Comparison of ENCODE assay signal across 9 cellular contexts in the genomic region with DNA sequence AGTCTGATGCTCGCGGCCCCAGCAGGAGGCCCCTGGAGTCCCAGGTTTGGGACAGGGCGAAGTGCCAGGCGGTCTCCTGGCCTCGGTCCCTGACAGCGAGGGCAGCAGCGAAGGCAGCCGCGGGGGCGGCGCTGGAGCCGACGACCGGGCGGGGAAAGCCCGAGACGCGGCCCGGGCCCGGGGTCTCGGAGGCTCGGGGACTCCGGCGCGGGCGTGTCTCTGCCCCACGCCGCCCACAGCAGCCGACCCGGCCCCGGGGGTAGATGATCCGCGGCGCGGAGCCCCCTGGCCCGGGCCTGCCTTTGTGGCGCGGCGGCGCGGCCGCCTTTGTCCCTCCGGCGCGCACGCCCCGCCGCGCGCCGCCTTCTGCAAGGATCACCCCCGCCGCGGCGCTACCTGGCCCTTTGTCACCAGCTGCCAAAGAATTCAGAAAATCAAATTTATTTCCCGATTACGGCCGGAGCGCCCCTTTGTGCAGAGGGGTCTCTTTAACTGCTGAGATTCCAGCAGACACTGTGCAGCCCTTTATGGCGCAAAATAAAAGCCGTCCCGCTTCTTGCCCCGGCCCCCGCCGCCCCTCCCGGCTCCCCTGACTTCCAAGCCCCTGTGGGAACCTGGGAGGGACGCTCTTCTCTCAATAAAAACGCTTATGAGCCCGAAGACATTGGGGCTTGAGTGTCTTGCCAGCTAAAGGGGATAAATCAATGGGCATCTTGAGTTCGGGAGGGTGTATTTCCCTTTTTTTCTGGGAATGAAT.
DNase-seq lines count a peak whose midpoint lies in the region; ATAC-seq and TF ChIP-seq lines count a peak whose summit lies in the region.
"Had no signal": no experiment of that assay in that cellular context is flagged by ENCODE, and none has a peak within 500 bp of the region (broad histone marks: within the 10 kb centered on the region; RNA-seq: fewer than 3 reads in every experiment).

No MANE protein-coding gene starts in this region.

- in situ Hi-C loops in T47D (cut with HindIII; ENCODE audit: low pct_unique_long_range_greater_than_20kb, low sequenced_read_pairs) = no loop called here

- peaks cover 11% of the 10 kb centered on the region for H3K27me3 ChIP-seq in muscle layer of duodenum (ENCODE audit: low read depth, low read length)
- H3K27me3 ChIP-seq: SJSA1 had no signal

- no peaks in the 10 kb centered on the region for H3K9me3 ChIP-seq in muscle layer of duodenum (ENCODE audit: control insufficient read depth in 1 of 2, low read length in 2 of 2)
- H3K9me3 ChIP-seq: SJSA1 had no signal

- peaks cover 0 to 27% of the 10 kb centered on the region in 2 donors for H3K4me1 ChIP-seq in muscle layer of duodenum (ENCODE audit: control insufficient read depth in 1 of 2, insufficient read depth in 2 of 2, low read length in 2 of 2)
- H3K4me1 ChIP-seq: SJSA1 had no signal

- peak; percentile 10 for DNase-seq in NCI-H1092 treated with DMSO at 0.1 percent for 48 hours (lab: John Stamatoyannopoulos, UW)
- DNase-seq in NCI-H1092 (lab: John Stamatoyannopoulos, UW) = no peak
- DNase-seq in NB4 (ENCODE audit: low read depth) = peak; percentile 26
- DNase-seq in T47D (ENCODE audit: low read depth in 1 of 2, low spot score in 1 of 2) = peak; percentile 75 to 79

- no peak for ATAC-seq in GM21515 (IDR thresholded peaks at IDR 0.05; ENCODE audit: unreplicated experiment)
- ATAC-seq in HG02981 (IDR thresholded peaks at IDR 0.05; ENCODE audit: unreplicated experiment) = no peak
- no peak for ATAC-seq in GM21786 (IDR thresholded peaks at IDR 0.05; ENCODE audit: unreplicated experiment)

- no peak for TF ChIP-seq POLR2A in NB4 (IDR thresholded peaks at IDR 0.05; ENCODE audit: extremely low read depth, insufficient read length)

- no peak overlapping the region for H3K4me3 ChIP-seq in NB4 (ENCODE audit: low read depth, low read length)
- H3K4me3 ChIP-seq in muscle layer of duodenum (ENCODE audit: low read depth in 1 of 2, low read length in 2 of 2) = peak overlapping the region; percentile 19 to 50
- H3K4me3 ChIP-seq: SJSA1 had no signal

- H3K27ac ChIP-seq in muscle layer of duodenum (ENCODE audit: low read length) = no peak overlapping the region
- H3K27ac ChIP-seq: SJSA1 had no signal

- no peaks in the 10 kb centered on the region for H3K36me3 ChIP-seq in muscle layer of duodenum (ENCODE audit: control insufficient read depth in 1 of 2, insufficient read depth in 2 of 2, low read length in 2 of 2)
- H3K36me3 ChIP-seq: SJSA1 had no signal

- no peak for TF ChIP-seq CTCF in NB4 (IDR thresholded peaks at IDR 0.05; ENCODE audit: low read depth, low read length)
